ENCODE assay signal across 8 cellular contexts in the genomic region with DNA sequence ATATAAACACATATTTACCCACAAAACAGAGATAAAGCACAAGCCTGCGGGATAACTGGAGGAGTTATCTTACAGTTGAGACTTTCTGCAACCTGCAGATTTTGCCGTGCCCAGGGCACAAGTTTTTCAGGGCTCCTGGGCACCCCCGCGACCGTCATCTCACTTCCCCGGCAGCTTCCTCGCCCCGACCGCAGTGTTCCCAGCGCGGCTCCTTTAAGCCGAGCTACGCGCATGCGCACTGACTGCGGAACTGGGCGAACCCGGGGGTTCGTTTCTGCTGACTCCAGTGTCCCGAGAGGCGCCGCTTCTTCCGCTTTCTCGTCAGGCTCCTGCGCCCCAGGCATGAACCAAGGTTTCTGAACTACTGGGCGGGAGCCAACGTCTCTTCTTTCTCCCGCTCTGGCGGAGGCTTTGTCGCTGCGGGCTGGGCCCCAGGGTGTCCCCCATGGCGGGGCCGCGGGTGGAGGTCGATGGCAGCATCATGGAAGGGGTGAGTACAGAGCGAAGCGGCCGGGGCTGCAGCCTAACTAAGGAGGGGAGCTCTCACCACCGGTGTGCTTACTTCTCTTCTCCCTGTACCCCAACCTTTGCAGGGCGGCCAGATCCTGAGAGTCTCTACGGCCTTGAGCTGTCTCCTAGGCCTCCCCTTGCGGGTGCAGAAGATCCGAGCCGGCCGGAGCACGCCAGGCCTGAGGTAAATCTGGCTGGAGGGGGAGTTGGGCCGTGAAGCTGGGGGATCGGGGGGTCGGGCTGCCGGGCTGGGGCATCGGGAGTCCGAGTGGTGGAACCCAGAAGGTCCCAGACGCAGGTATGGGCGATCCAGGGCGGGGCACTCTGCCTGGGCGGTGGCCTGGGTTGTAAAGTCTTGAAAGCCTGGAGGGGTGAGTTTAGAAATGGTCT. TPM values are rescaled to one million over a fixed set of nuclear protein-coding genes. Genes with fewer than 3 reads are reported as not detected.
A peak's percentile ranks its signal among the peaks of the same experiment; 100 is the strongest.
DNase-seq lines count a peak whose midpoint lies in the region; ATAC-seq and TF ChIP-seq lines count a peak whose summit lies in the region.

Gene RTCA, plus strand, starts transcription at position 286 of the 900 bp plus-strand sequence. Its CDS starts 160 bp downstream, at position 446.

- peak; percentile 97 for ATAC-seq in GM21447 (IDR thresholded peaks at IDR 0.05; ENCODE audit: unreplicated experiment)

- DNase-seq in Caki2 (ENCODE audit: low read depth) (peak; percentile 80), endothelial cell (ENCODE audit: low spot score) (peak; percentile 91), midbrain (lab: John Stamatoyannopoulos, UW) (peak; percentile 97)
- peak; percentile 99 for DNase-seq in activated CD8-positive, alpha-beta memory T cell treated with anti-CD3 and anti-CD28 coated beads, Interleukin-2, amount 50 U/mL, for 48 hours
- DNase-seq in stimulated activated CD8-positive, alpha-beta memory T cell treated with anti-CD3 and anti-CD28 coated beads, Interleukin-2, amount 100 ng/mL, for 1 hour (ENCODE audit: low read depth in 2 of 2) = peak; percentile 87 to 91

- no peaks in the 10 kb centered on the region for H3F3A ChIP-seq in OCI-LY1 (ENCODE audit: insufficient read depth, low read length)

- peaks cover 8% of the 10 kb centered on the region; the same call in 1 of the 2 replicates for H3K9me3 ChIP-seq in HUES64 (ENCODE audit: insufficient read depth, low read depth, low read length)
- 0 out of 2 replicates have a peak, but pooled peaks cover under 1% of the 10 kb centered on the region for H3K9me3 ChIP-seq in OCI-LY1 (ENCODE audit: low read length)

- H3K36me3 Mint-ChIP-seq in endothelial cell (ENCODE audit: low read depth, unreplicated experiment) = peaks cover 31% of the 10 kb centered on the region

- H3K4me3 Mint-ChIP-seq in endothelial cell (ENCODE audit: unreplicated experiment) = peak within 1 kb of the TSS; percentile 99

- peaks cover 16% of the 10 kb centered on the region; the same call in 1 of the 2 replicates for H3K79me2 ChIP-seq in OCI-LY1 (ENCODE audit: insufficient read depth, low read length)

- in situ Hi-C loops in Caki2 (cut with HindIII; ENCODE audit: low pct_unique_long_range_greater_than_20kb, low sequenced_read_pairs) = no loop called here

- peak within 1 kb of the TSS; percentile 82 for H3K4me2 ChIP-seq in OCI-LY1 (ENCODE audit: low read length)

- H3K9me3 Mint-ChIP-seq in endothelial cell (ENCODE audit: unreplicated experiment) = no peaks in the 10 kb centered on the region

- H3K4me1 Mint-ChIP-seq in endothelial cell (ENCODE audit: unreplicated experiment) = peaks cover 15% of the 10 kb centered on the region

- H4K20me1 ChIP-seq in OCI-LY1 (ENCODE audit: insufficient read depth, low read length) = no peaks in the 10 kb centered on the region

- peak within 1 kb of the TSS; percentile 63; the same call in 1 of the 2 replicates for H2AFZ ChIP-seq in OCI-LY1 (ENCODE audit: low read length)

- H3K27ac Mint-ChIP-seq in endothelial cell (ENCODE audit: unreplicated experiment) = peak within 1 kb of the TSS; percentile 94

- TF ChIP-seq CTCF in OCI-LY1 (IDR thresholded peaks at IDR 0.05; ENCODE audit: low read length) (no peak), endothelial cell (IDR thresholded peaks at IDR 0.05; ENCODE audit: unreplicated experiment) (no peak)

- H3K27me3 ChIP-seq in HUES64 (ENCODE audit: insufficient read depth, low read length) = no peaks in the 10 kb centered on the region
- no peaks in the 10 kb centered on the region for H3K27me3 ChIP-seq in OCI-LY1 (ENCODE audit: insufficient read depth, low read length)

- peak within 1 kb of the TSS; percentile 87 for H3K27ac ChIP-seq in HUES64 (ENCODE audit: low read depth, low read length)
- peak within 1 kb of the TSS; percentile 63 for H3K27ac ChIP-seq in OCI-LY1 (ENCODE audit: low read depth, low read length, poor library complexity, severe bottlenecking)

- H3K4me1 ChIP-seq in HUES64 (ENCODE audit: insufficient read depth, low read length) (peaks cover 11% of the 10 kb centered on the region; the same call in 1 of the 2 replicates), OCI-LY1 (ENCODE audit: insufficient read depth, low read length, severe bottlenecking) (peaks cover 22% of the 10 kb centered on the region)

- H3K9me2 ChIP-seq in OCI-LY1 (ENCODE audit: low read depth, low read length) = no peaks in the 10 kb centered on the region

- WGBS in HUES64 = under 1% methylated on average over 56 of the region's 56 CpGs

- H3K36me3 ChIP-seq in HUES64 (ENCODE audit: insufficient read depth, low read length) (peaks cover 48% of the 10 kb centered on the region), OCI-LY1 (ENCODE audit: insufficient read depth, low read length) (peaks cover 49% of the 10 kb centered on the region)

- H3K9ac ChIP-seq in HUES64 (ENCODE audit: low read depth, low read length) (peak within 1 kb of the TSS; percentile 96), OCI-LY1 (ENCODE audit: low read length) (peak within 1 kb of the TSS; percentile 94)

- H3K4me3 ChIP-seq in HUES64 (ENCODE audit: low read length) = peak within 1 kb of the TSS; percentile 100
- H3K4me3 ChIP-seq in OCI-LY1 (ENCODE audit: low read depth, low read length, poor library complexity, severe bottlenecking) = peak within 1 kb of the TSS; percentile 84

- peaks cover 10% of the 10 kb centered on the region for H3K27me3 Mint-ChIP-seq in endothelial cell (ENCODE audit: unreplicated experiment)

RNA-seq across cellular contexts. Expression of gene RTCA, which starts in this region (rescaled TPM):
- 17.9 and 21.3 TPM in 2 replicates for total RNA-seq in Caki2 (2014; rRNA removed; shearing (Covaris generic); ENCODE audit: low replicate concordance)
- polyA plus RNA-seq in HUES64 (2013, experiment 1 of 2) = 25.2 TPM
- polyA plus RNA-seq in HUES64 (2013, experiment 2 of 2) = 24.5 TPM
- total RNA-seq in endothelial cell (ENCODE audit: unreplicated experiment) = 46.3 TPM

Comparison
In these comparisons a context has a peak if more than half of its experiments do, and no peak if none do; other contexts are left out.
1. Peak in every context shown above with its lines: DNase-seq, ATAC-seq, H3K4me3 ChIP-seq and H3K27ac ChIP-seq.